8 cellular contexts compared by ENCODE assay signal in genomic region chr4:26028793-26029511, GRCh38.
A peak's percentile ranks its signal among the peaks of the same experiment; 100 is the strongest.
DNase-seq lines count a peak whose midpoint lies in the region; ATAC-seq and TF ChIP-seq lines count a peak whose summit lies in the region.

No MANE protein-coding gene starts in this region.

- no peaks in the 10 kb centered on the region for H3K36me3 ChIP-seq in kidney epithelial cell (ENCODE audit: control insufficient read depth, insufficient read depth, low read length)

- H3K9me3 Mint-ChIP-seq in CD14-positive monocyte (peaks cover 0 to 2% (median 0%) of the 10 kb centered on the region in 7 donors), brain (peaks cover 0 to 6% (median 3%) of the 10 kb centered on the region in 5 experiments)

- peak; percentile 76 for TF ChIP-seq CTCF in CD14-positive monocyte (IDR thresholded peaks at IDR 0.05)
- TF ChIP-seq CTCF in VCaP (conservative IDR thresholded peaks at IDR 0.05), result peak; percentile 84
- peak; percentile 82 to 84 for TF ChIP-seq CTCF in brain (conservative IDR thresholded peaks at IDR 0.05)
- peak; percentile 96 for TF ChIP-seq CTCF in kidney epithelial cell (IDR thresholded peaks at IDR 0.05; ENCODE audit: insufficient read depth, low read length, poor library complexity, severe bottlenecking)

- H3K27me3 Mint-ChIP-seq in CD14-positive monocyte (ENCODE audit: low read depth in 3 of 3) (peaks cover 23 to 36% (median 35%) of the 10 kb centered on the region in 3 donors), brain (peaks cover 2% of the 10 kb centered on the region)

- DNase-seq in CD14-positive monocyte (ENCODE audit: low spot score) (peak; percentile 60), kidney epithelial cell (ENCODE audit: low read depth) (no peak)
- DNase-seq in stimulated activated CD4-positive, alpha-beta T cell treated with anti-CD3 and anti-CD28 coated beads, Interleukin-4, amount 100 ng/mL, for 1 hour, result peak; percentile 79

- peak overlapping the region in 2 of 7 donors; percentile 8 to 62 for H3K27ac Mint-ChIP-seq in CD14-positive monocyte
- peak overlapping the region in 3 of 5 experiments; percentile 37 to 70 (median 69) for H3K27ac Mint-ChIP-seq in brain

- peak overlapping the region; percentile 11 for H3K4me3 ChIP-seq in kidney epithelial cell (ENCODE audit: low read depth, low read length)

- no peaks in the 10 kb centered on the region for H3K27me3 ChIP-seq in kidney epithelial cell (ENCODE audit: control insufficient read depth, insufficient read depth, low read length)

- ATAC-seq in GM19463 (IDR thresholded peaks at IDR 0.05; ENCODE audit: unreplicated experiment), result peak; percentile 99
- ATAC-seq in HG03520 (IDR thresholded peaks at IDR 0.05; ENCODE audit: unreplicated experiment), result peak; percentile 95
- no peak for ATAC-seq in GM18517 (IDR thresholded peaks at IDR 0.05; ENCODE audit: unreplicated experiment)

- H3K4me3 Mint-ChIP-seq in CD14-positive monocyte (peak overlapping the region; percentile 4 to 36), brain (no peak overlapping the region)

- H3K27ac ChIP-seq in VCaP, result peak overlapping the region; percentile 32; the same call in 1 of the 2 replicates

- intact Hi-C loops in CD14-positive monocyte (cut with micrococcal nuclease), result loop anchor here (2.0 to 5.0 kb wide), 2 partner anchors 382 to 383 kb away; no protein-coding TSS in a partner anchor

- H3K4me1 Mint-ChIP-seq in CD14-positive monocyte, result peaks cover 7% of the 10 kb centered on the region
- peaks cover 15% of the 10 kb centered on the region for H3K4me1 Mint-ChIP-seq in brain

- H3K36me3 Mint-ChIP-seq in CD14-positive monocyte, result no peaks in the 10 kb centered on the region
- H3K36me3 Mint-ChIP-seq in brain, result no peaks in the 10 kb centered on the region

Comparison
In these comparisons a context has a peak if more than half of its experiments do, and no peak if none do; other contexts are left out.
1. H3K4me3 Mint-ChIP-seq: peak in CD14-positive monocyte (2 of 2); none in brain (0 of 5).
2. Peak in every context shown above with its lines, with median percentiles within 50 percentile points of each other: CTCF ChIP-seq.